Comparison of ENCODE assay signal across 17 cellular contexts in the genomic region with DNA sequence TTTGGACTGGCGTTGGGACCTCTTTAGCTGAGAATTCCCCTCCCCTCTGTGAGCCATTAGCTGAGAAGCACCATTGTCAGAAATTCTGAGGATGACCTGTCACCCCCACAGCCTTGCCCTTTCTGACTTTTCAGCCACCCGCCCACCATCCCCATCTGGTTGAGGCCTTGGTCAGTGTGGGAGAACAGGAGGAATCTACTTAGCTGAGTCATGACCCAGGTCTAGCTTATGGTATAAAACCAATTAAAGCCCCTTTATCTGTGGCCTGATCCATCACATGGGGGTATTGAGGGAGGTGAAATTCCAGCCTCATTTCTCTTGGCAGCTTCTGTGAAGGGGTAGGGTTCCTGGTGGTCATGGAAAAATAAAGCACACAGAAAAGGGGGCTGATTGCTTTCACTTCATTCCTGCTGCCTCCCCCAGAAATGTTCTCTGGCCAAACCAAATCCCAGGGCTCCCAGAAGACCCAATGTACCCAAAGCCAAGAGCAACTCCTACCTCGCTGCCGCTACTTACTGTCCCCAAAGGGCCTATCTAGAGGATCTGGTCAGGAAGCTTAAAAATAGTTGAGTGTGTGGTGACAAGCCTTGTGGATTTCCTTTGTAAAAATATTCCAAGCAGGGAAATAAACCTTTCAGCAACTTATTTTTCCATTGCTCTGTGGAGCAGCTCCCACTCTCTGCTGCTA.
DNase-seq lines count a peak whose midpoint lies in the region; ATAC-seq and TF ChIP-seq lines count a peak whose summit lies in the region.
"Had no signal": no experiment of that assay in that cellular context is flagged by ENCODE, and none has a peak within 500 bp of the region (broad histone marks: within the 10 kb centered on the region; RNA-seq: fewer than 3 reads in every experiment).

No MANE protein-coding gene starts in this region.

- no peak; the same call in 1 of the 2 replicates for ATAC-seq in IMR-90 (ENCODE audit: low read depth)
- ATAC-seq in GM19035 (IDR thresholded peaks at IDR 0.05; ENCODE audit: unreplicated experiment), result no peak
- ATAC-seq in natural killer cell treated with Interleukin-12 subunit alpha and Interleukin-12 subunit beta and Interleukin-15 and Interleukin-18, amount 100 ng/mL, for 72 hours, result no peak
- no peak for ATAC-seq in GM18505 (IDR thresholded peaks at IDR 0.05; ENCODE audit: unreplicated experiment)

- peaks cover 11% of the 10 kb centered on the region for H3K36me3 Mint-ChIP-seq in endodermal cell (ENCODE audit: low read depth)
- H3K36me3 Mint-ChIP-seq in natural killer cell treated with Interleukin-12 subunit alpha and Interleukin-12 subunit beta and Interleukin-15 and Interleukin-18, amount 100 ng/mL, for 72 hours, result no peaks in the 10 kb centered on the region
- H3K36me3 Mint-ChIP-seq: activated naive CD4-positive, alpha-beta T cell treated with anti-CD3 and anti-CD28 coated beads, Interleukin-2, amount 10 ng/mL, durations not matched to agents 7 days and 5 days; naive B cell had no signal

- CTCF ChIA-PET in IMR-90 (lab: Yijun Ruan, JAX), result interaction anchor here (0.6 kb wide), 1 partner anchor 38 kb away, joined by 4 read pairs; no protein-coding TSS in a partner anchor

- no CpG with 5 or more reads among the region's 4 CpGs for WGBS in IMR-90 (ENCODE audit: extremely low coverage in 2 of 2, insufficient read length in 1 of 2), 2 experiments
- WGBS in endodermal cell (ENCODE audit: insufficient coverage in 1 of 2, insufficient read length in 1 of 2), 2 experiments, result 88 to 93% methylated on average over 3 to 4 of the region's 4 CpGs
- WGBS in trophoblast cell (ENCODE audit: extremely low coverage, insufficient coverage, insufficient read length), result no CpG with 5 or more reads among the region's 4 CpGs

- H4K91ac ChIP-seq in IMR-90 (ENCODE audit: insufficient read depth, low read depth, low read length) (no peak overlapping the region), trophoblast cell (ENCODE audit: low read depth, low read length) (peak overlapping the region; percentile 28)

- dilution Hi-C loops in IMR-90 (cut with HindIII; ENCODE audit: low sequenced_read_pairs, unreplicated experiment), result no loop called here

- H2BK120ac ChIP-seq in IMR-90 (ENCODE audit: low read depth, low read length) (no peak overlapping the region), trophoblast cell (ENCODE audit: insufficient read depth, low read length, poor library complexity) (no peak overlapping the region)

- H3K9ac ChIP-seq in IMR-90 (ENCODE audit: low read depth, low read length) (no peak overlapping the region), endodermal cell (ENCODE audit: extremely low read depth, low read length, poor library complexity, severe bottlenecking) (no peak overlapping the region), trophoblast cell (ENCODE audit: low read length) (no peak overlapping the region)

- H3K4me1 ChIP-seq in IMR-90 (ENCODE audit: control insufficient read depth, insufficient read depth, low read length), result peaks cover 6% of the 10 kb centered on the region
- peaks cover 21% of the 10 kb centered on the region for H3K4me1 ChIP-seq in endodermal cell (ENCODE audit: control insufficient read depth, insufficient read depth, low read length)
- H3K4me1 ChIP-seq in trophoblast cell (ENCODE audit: control insufficient read depth in 1 of 2, insufficient read depth in 2 of 2, low read length in 2 of 2), result peaks cover 8 to 13% of the 10 kb centered on the region in 2 experiments
- H3K4me1 ChIP-seq: prostate gland had no signal

- H2BK12ac ChIP-seq in trophoblast cell (ENCODE audit: low read length), result peak overlapping the region; percentile 6

- no TSS peak for BruUV-seq in IMR-90 (replicated peaks; lab: Mats Ljungman, UMichigan)

- H3K4me2 ChIP-seq in IMR-90 (ENCODE audit: low read depth, low read length), result no peak overlapping the region
- no peak overlapping the region for H3K4me2 ChIP-seq in trophoblast cell (ENCODE audit: low read length)

- H2BK15ac ChIP-seq in IMR-90 (ENCODE audit: low read depth, low read length), result no peak overlapping the region

- H2AK9ac ChIP-seq in IMR-90 (replicated peaks; ENCODE audit: low read depth, low read length, poor library complexity), result no peak overlapping the region

- H2BK5ac ChIP-seq in IMR-90 (ENCODE audit: low read depth, low read length, poor library complexity, severe bottlenecking) (no peak overlapping the region), trophoblast cell (ENCODE audit: low read depth, low read length, poor library complexity) (peak overlapping the region; percentile 38)

- no peak overlapping the region for H3K4me3 Mint-ChIP-seq in endodermal cell
- no peak overlapping the region for H3K4me3 Mint-ChIP-seq in natural killer cell treated with Interleukin-12 subunit alpha and Interleukin-12 subunit beta and Interleukin-15 and Interleukin-18, amount 100 ng/mL, for 72 hours
- H3K4me3 Mint-ChIP-seq: activated naive CD4-positive, alpha-beta T cell treated with anti-CD3 and anti-CD28 coated beads, Interleukin-2, amount 10 ng/mL, durations not matched to agents 7 days and 5 days; naive B cell had no signal

- no peaks in the 10 kb centered on the region for H3K9me3 Mint-ChIP-seq in endodermal cell
- no peaks in the 10 kb centered on the region for H3K9me3 Mint-ChIP-seq in natural killer cell treated with Interleukin-12 subunit alpha and Interleukin-12 subunit beta and Interleukin-15 and Interleukin-18, amount 100 ng/mL, for 72 hours
- H3K9me3 Mint-ChIP-seq: activated naive CD4-positive, alpha-beta T cell treated with anti-CD3 and anti-CD28 coated beads, Interleukin-2, amount 10 ng/mL, durations not matched to agents 7 days and 5 days; naive B cell had no signal

- TF ChIP-seq RAD21 in IMR-90 (IDR thresholded peaks at IDR 0.05; ENCODE audit: low read length), result no peak

- H3K23ac ChIP-seq in IMR-90 (ENCODE audit: low read depth, low read length) (no peak overlapping the region), trophoblast cell (ENCODE audit: low read length) (no peak overlapping the region)

- H3K9me1 ChIP-seq in IMR-90 (ENCODE audit: insufficient read depth, low read length), result peaks cover 3% of the 10 kb centered on the region; the same call in 1 of the 2 replicates

- DNase-seq in IMR-90, result peak; percentile 52
- DNase-seq in endodermal cell, result no peak
- no peak for DNase-seq in trophoblast cell
- no peak for DNase-seq in natural killer cell treated with Interleukin-12 subunit alpha and Interleukin-12 subunit beta and Interleukin-15 and Interleukin-18, amount 100 ng/mL, for 72 hours (ENCODE audit: low spot score)
- DNase-seq in DMS114 treated with DMSO at 0.1 percent for 48 hours (lab: John Stamatoyannopoulos, UW; ENCODE audit: unreplicated experiment), result no peak
- DNase-seq: activated naive CD4-positive, alpha-beta T cell treated with anti-CD3 and anti-CD28 coated beads, Interleukin-2, amount 10 ng/mL, durations not matched to agents 7 days and 5 days; activated T-cell treated with anti-CD3 and anti-CD28 coated beads, Interleukin-2, amount 50 U/mL, for 48 hours; naive B cell; NCI-H1105 treated with DMSO at 0.1 percent for 48 hours; NCI-H69; T1000 had no signal

- TF ChIP-seq CTCF in C4-2B (conservative IDR thresholded peaks at IDR 0.05) (no peak), IMR-90 (conservative IDR thresholded peaks at IDR 0.05; ENCODE audit: low read depth, low read length) (no peak), endodermal cell (conservative IDR thresholded peaks at IDR 0.05) (no peak)

- H3K27ac Mint-ChIP-seq in endodermal cell, result peak overlapping the region; percentile 76
- H3K27ac Mint-ChIP-seq in natural killer cell treated with Interleukin-12 subunit alpha and Interleukin-12 subunit beta and Interleukin-15 and Interleukin-18, amount 100 ng/mL, for 72 hours, result no peak overlapping the region
- H3K27ac Mint-ChIP-seq: activated naive CD4-positive, alpha-beta T cell treated with anti-CD3 and anti-CD28 coated beads, Interleukin-2, amount 10 ng/mL, durations not matched to agents 7 days and 5 days; naive B cell had no signal

- H3K36me3 ChIP-seq in IMR-90 (ENCODE audit: control insufficient read depth, insufficient read depth, low read length) (no peaks in the 10 kb centered on the region), endodermal cell (ENCODE audit: control insufficient read depth, insufficient read depth, low read length) (no peaks in the 10 kb centered on the region), trophoblast cell (ENCODE audit: control insufficient read depth in 1 of 2, insufficient read depth in 2 of 2, low read length in 2 of 2) (no peaks in the 10 kb centered on the region)
- H3K36me3 ChIP-seq: heart right ventricle, prostate gland had no signal

- no peak overlapping the region for H4K8ac ChIP-seq in IMR-90 (ENCODE audit: low read depth in 2 of 2, low read length in 2 of 2)
- H4K8ac ChIP-seq in trophoblast cell (ENCODE audit: low read depth, low read length), result no peak overlapping the region

- H3K9me3 ChIP-seq in IMR-90 (ENCODE audit: control insufficient read depth, insufficient read depth, low read length) (no peaks in the 10 kb centered on the region), endodermal cell (ENCODE audit: control insufficient read depth, low read length) (no peaks in the 10 kb centered on the region), trophoblast cell (ENCODE audit: insufficient read depth, low read depth, low read length) (no peaks in the 10 kb centered on the region)
- H3K9me3 ChIP-seq: heart right ventricle, prostate gland had no signal

- H3K27ac ChIP-seq in C4-2B, result peak overlapping the region; percentile 62
- H3K27ac ChIP-seq in IMR-90 (ENCODE audit: insufficient read depth, low read length), result no peak overlapping the region
- H3K27ac ChIP-seq in endodermal cell (ENCODE audit: low read depth, low read length), result no peak overlapping the region
- no peak overlapping the region for H3K27ac ChIP-seq in trophoblast cell (ENCODE audit: low read depth, low read length)
- H3K27ac ChIP-seq: prostate gland had no signal

- no peaks in the 10 kb centered on the region for H3K79me2 ChIP-seq in trophoblast cell (ENCODE audit: control insufficient read depth, insufficient read depth, low read length, poor library complexity)

- peaks cover 32% of the 10 kb centered on the region for H3K4me1 Mint-ChIP-seq in endodermal cell
- H3K4me1 Mint-ChIP-seq in natural killer cell treated with Interleukin-12 subunit alpha and Interleukin-12 subunit beta and Interleukin-15 and Interleukin-18, amount 100 ng/mL, for 72 hours (ENCODE audit: low read depth in 2 of 2), result no peaks in the 10 kb centered on the region
- H3K4me1 Mint-ChIP-seq: activated naive CD4-positive, alpha-beta T cell treated with anti-CD3 and anti-CD28 coated beads, Interleukin-2, amount 10 ng/mL, durations not matched to agents 7 days and 5 days; naive B cell had no signal

- intact Hi-C loops in IMR-90 (cut with micrococcal nuclease), result no loop called here

- H3K14ac ChIP-seq in IMR-90 (replicated peaks; ENCODE audit: low read depth, low read length), result no peak overlapping the region
- H3K14ac ChIP-seq in trophoblast cell (ENCODE audit: low read length), result no peak overlapping the region

- POLR2A ChIA-PET in IMR-90 (lab: Charles Lee; ENCODE audit: unreplicated experiment), result no interaction called here

- in situ Hi-C loops in IMR-90 (cut with MboI; ENCODE audit: low sequenced_read_pairs), result no loop called here

- TF ChIP-seq POLR2A in IMR-90 (IDR thresholded peaks at IDR 0.05; ENCODE audit: low read depth, low read length), result no peak
- no peak for TF ChIP-seq POLR2A in GM18505 (IDR thresholded peaks at IDR 0.05; ENCODE audit: borderline replicate concordance, extremely low read depth, insufficient read depth, insufficient read length)

- H3K79me1 ChIP-seq in IMR-90 (ENCODE audit: low read depth in 1 of 2, low read length in 2 of 2) (no peaks in the 10 kb centered on the region), trophoblast cell (ENCODE audit: low read length) (peaks cover 3% of the 10 kb centered on the region)

- H2AK5ac ChIP-seq in IMR-90 (ENCODE audit: low read depth, low read length), result no peak overlapping the region
- no peak overlapping the region for H2AK5ac ChIP-seq in trophoblast cell (ENCODE audit: low read length)

- H3K27me3 Mint-ChIP-seq in endodermal cell (ENCODE audit: insufficient read depth), result no peaks in the 10 kb centered on the region
- peaks cover 0 to 5% of the 10 kb centered on the region in 2 donors for H3K27me3 Mint-ChIP-seq in natural killer cell treated with Interleukin-12 subunit alpha and Interleukin-12 subunit beta and Interleukin-15 and Interleukin-18, amount 100 ng/mL, for 72 hours

- H4K20me1 ChIP-seq in IMR-90 (ENCODE audit: insufficient read depth, low read length), result no peaks in the 10 kb centered on the region

- no peaks in the 10 kb centered on the region for H3K27me3 ChIP-seq in IMR-90 (ENCODE audit: control insufficient read depth, insufficient read depth, low read length)
- H3K27me3 ChIP-seq in endodermal cell (ENCODE audit: control insufficient read depth, insufficient read depth, low read length, poor library complexity, severe bottlenecking), result no peaks in the 10 kb centered on the region
- H3K27me3 ChIP-seq in trophoblast cell (ENCODE audit: insufficient read depth, low read length), result no peaks in the 10 kb centered on the region
- H3K27me3 ChIP-seq: heart right ventricle had no signal

- no peak overlapping the region for H3K4me3 ChIP-seq in IMR-90 (ENCODE audit: insufficient read depth, low read depth, low read length)
- no peak overlapping the region for H3K4me3 ChIP-seq in endodermal cell (ENCODE audit: low read length)
- no peak overlapping the region for H3K4me3 ChIP-seq in trophoblast cell (ENCODE audit: low read depth, low read length)
- H3K4me3 ChIP-seq: heart right ventricle, lung, prostate gland had no signal

- H2BK20ac ChIP-seq in IMR-90 (ENCODE audit: low read depth, low read length), result no peak overlapping the region

- no peak overlapping the region for H3K56ac ChIP-seq in IMR-90 (ENCODE audit: extremely low read depth, insufficient read depth, low read length)

- no peak overlapping the region for H4K5ac ChIP-seq in IMR-90 (ENCODE audit: low read depth, low read length)

- H3K18ac ChIP-seq in IMR-90 (ENCODE audit: low read depth, low read length) (no peak overlapping the region), trophoblast cell (ENCODE audit: low read length) (no peak overlapping the region)

- no peak overlapping the region for H4K12ac ChIP-seq in trophoblast cell (ENCODE audit: low read depth, low read length)

- H2AFZ ChIP-seq in IMR-90 (replicated peaks; ENCODE audit: low read length, poor library complexity) (no peak overlapping the region), trophoblast cell (ENCODE audit: insufficient read depth, low read length, poor library complexity) (no peak overlapping the region)

- H3K4ac ChIP-seq in IMR-90 (ENCODE audit: low read depth, low read length) (peak overlapping the region; percentile 25; the same call in 1 of the 2 replicates), trophoblast cell (ENCODE audit: low read depth, low read length) (no peak overlapping the region)
